5 cellular contexts compared by ENCODE assay signal in the genomic region with DNA sequence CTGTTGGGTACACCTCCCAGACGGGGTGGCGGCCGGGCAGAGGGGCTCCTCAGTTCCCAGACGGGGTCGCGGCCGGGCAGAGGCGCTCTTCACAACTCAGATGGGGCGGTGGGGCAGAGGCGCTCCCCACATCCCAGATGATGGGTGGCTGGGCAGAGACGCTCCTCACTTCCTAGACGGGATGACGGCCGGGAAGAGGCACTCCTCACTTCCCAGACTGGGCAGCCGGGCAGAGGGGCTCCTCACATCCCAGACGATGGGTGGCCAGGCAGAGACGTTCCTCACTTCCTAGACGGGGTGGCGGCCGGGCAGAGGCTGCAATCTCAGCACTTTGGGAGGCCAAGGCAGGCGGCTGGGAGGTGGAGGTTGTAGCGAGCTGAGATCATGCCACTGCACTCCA. TPM values are rescaled to one million over a fixed set of nuclear protein-coding genes. Genes with fewer than 3 reads are reported as not detected.
"Had no signal": no experiment of that assay in that cellular context is flagged by ENCODE, and none has a peak within 500 bp of the region (broad histone marks: within the 10 kb centered on the region; RNA-seq: fewer than 3 reads in every experiment).

No MANE protein-coding gene starts in this region.

RNA-seq across cellular contexts. Expression of gene GPR15LG, which starts 6.8 kb away (rescaled TPM):
- total RNA-seq: GM23248, H4, H7, HT-29, IMR-90 had no signal
- polyA plus RNA-seq: GM23248, IMR-90 had no signal

RNA-seq across cellular contexts. Expression of gene CDHR1, which starts 14.0 kb away (rescaled TPM):
- total RNA-seq: GM23248, HT-29, IMR-90 had no signal
- polyA plus RNA-seq: GM23248, IMR-90 had no signal

RNA-seq across cellular contexts. Expression of gene LRIT2, which starts 45.0 kb away (rescaled TPM):
- total RNA-seq: GM23248, H4, H7, HT-29, IMR-90 had no signal
- polyA plus RNA-seq: GM23248, IMR-90 had no signal
